In the genomic region with DNA sequence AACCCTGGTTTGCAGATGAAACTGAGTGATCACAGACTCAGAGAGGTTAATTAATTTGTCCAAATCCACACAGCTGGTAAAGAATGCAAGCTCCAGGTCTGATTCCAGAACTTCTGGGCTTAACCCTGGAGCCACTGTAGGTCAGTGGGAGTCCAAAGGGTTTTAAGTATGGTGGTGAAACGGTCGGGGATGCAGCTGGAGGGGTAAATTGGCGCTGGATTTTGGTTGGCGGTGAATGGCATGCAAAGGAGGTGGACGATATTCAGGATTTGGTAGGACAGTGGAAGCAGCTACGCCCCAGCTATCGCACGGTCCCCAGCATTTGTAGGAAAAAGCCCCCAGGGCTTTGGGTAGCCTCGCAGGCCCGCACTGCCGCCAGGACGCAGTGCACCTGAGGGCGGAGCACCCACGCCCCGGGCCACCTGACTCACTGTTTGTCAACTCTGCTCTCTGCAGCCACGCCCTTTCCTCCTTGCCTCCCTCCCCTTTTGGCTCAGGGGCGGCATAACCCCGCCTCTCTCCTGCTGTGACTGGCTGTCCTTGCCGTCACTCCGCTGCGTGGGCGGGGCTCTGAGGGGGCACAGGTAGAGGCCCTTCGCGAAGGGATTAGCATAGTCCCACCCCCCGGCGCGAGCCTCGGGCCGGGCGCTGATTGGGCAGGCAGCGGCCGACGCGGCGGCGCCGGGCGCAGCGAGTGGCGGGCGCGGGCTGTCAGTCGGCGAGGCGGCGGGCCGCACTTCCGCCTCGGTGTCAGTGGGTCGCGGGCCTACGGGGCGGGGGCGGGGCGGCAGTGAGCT, we compare ENCODE assay signal across 8 cellular contexts. TPM values are rescaled to one million over a fixed set of nuclear protein-coding genes. Genes with fewer than 3 reads are reported as not detected.
DNase-seq lines count a peak whose midpoint lies in the region; ATAC-seq and TF ChIP-seq lines count a peak whose summit lies in the region.

Gene OSBPL2 (plus strand): TSS at position 750 of the 797 bp plus-strand sequence. CDS start 17,664 bp downstream, outside the sequence.

- H3K4me3 Mint-ChIP-seq in IgD-negative memory B cell, result peak within 1 kb of the TSS; percentile 81 to 95 (median 88)

- peak within 1 kb of the TSS; percentile 74 to 96 (median 85) for H3K27ac Mint-ChIP-seq in IgD-negative memory B cell

- ATAC-seq in GM21529 (IDR thresholded peaks at IDR 0.05; ENCODE audit: unreplicated experiment), result peak; percentile 98

- TF ChIP-seq CTCF in epithelial cell of esophagus (IDR thresholded peaks at IDR 0.05; ENCODE audit: insufficient read depth, low read depth, low read length, missing control alignments), result no peak

- H3K4me1 Mint-ChIP-seq in IgD-negative memory B cell, result peaks cover 9 to 28% (median 14%) of the 10 kb centered on the region in 3 donors

- no peaks in the 10 kb centered on the region for H3K27me3 Mint-ChIP-seq in IgD-negative memory B cell

- no peaks in the 10 kb centered on the region for H3K36me3 Mint-ChIP-seq in IgD-negative memory B cell

- H3K9me3 Mint-ChIP-seq in IgD-negative memory B cell, result no peaks in the 10 kb centered on the region

- DNase-seq in DMS 273 (lab: John Stamatoyannopoulos, UW; ENCODE audit: unreplicated experiment) (peak; percentile 99), OCI-M2 (lab: John Stamatoyannopoulos, UW; ENCODE audit: unreplicated experiment) (peak; percentile 95), activated T-cell treated with anti-CD3 and anti-CD28 coated beads for 4 hours (peak; percentile 100), epithelial cell of esophagus (ENCODE audit: low read depth) (peak; percentile 99), mucosa of gallbladder (ENCODE audit: low spot score) (peak; percentile 99)
- peak; percentile 100 for DNase-seq in stimulated activated CD8-positive, alpha-beta memory T cell treated with anti-CD3 and anti-CD28 coated beads, Interleukin-4, amount 100 ng/mL, for 4 hours (ENCODE audit: low read depth in 2 of 2, low spot score in 1 of 2)

- H3K4me3 ChIP-seq in epithelial cell of esophagus (ENCODE audit: low read length), result peak within 1 kb of the TSS; percentile 78

RNA-seq across cellular contexts. Expression of gene OSBPL2, which starts in this region (rescaled TPM):
- 25.6 TPM for polyA plus RNA-seq in IgD-negative memory B cell
- total RNA-seq in mucosa of gallbladder, result 85.3 TPM

Comparison
In these comparisons a context has a peak if more than half of its experiments do, and no peak if none do; other contexts are left out.
1. Peak in every context shown above with its lines: DNase-seq, ATAC-seq and H3K4me3 ChIP-seq.